In genomic region chr11:35141538-35141937, GRCh38 we compare ENCODE assay signal across 8 cellular contexts. TPM values are rescaled to one million over a fixed set of nuclear protein-coding genes. Genes with fewer than 3 reads are reported as not detected.
DNase-seq lines count a peak whose midpoint lies in the region; ATAC-seq and TF ChIP-seq lines count a peak whose summit lies in the region.

No MANE protein-coding gene starts in this region.

- CTCF ChIA-PET in CD4-positive, alpha-beta T cell (lab: Charles Lee), result interaction anchor here (1.1 to 3.6 kb wide), 6 partner anchors 15 to 101 kb away, joined by 3 to 13 read pairs (median 7); no protein-coding TSS in a partner anchor
- CTCF ChIA-PET in RWPE1 (lab: Yijun Ruan, JAX), result interaction anchor here (1.6 kb wide), 1 partner anchor 142 kb away, joined by 5 read pairs; no protein-coding TSS in a partner anchor

- peaks cover 74 to 76% of the 10 kb centered on the region in 2 donors for H3K4me1 ChIP-seq in duodenal mucosa (ENCODE audit: control insufficient read depth in 1 of 2, insufficient read depth in 2 of 2, low read length in 2 of 2)

- no peak for TF ChIP-seq CTCF in CD4-positive, alpha-beta T cell (IDR thresholded peaks at IDR 0.05)
- no peak for TF ChIP-seq CTCF in RWPE1 (conservative IDR thresholded peaks at IDR 0.05; ENCODE audit: low read depth)
- TF ChIP-seq CTCF in osteocyte (IDR thresholded peaks at IDR 0.05), result no peak

- H3K27ac Mint-ChIP-seq in CD4-positive, alpha-beta T cell, result peak overlapping the region; percentile 96
- peak overlapping the region; percentile 98 for H3K27ac Mint-ChIP-seq in osteocyte (ENCODE audit: unreplicated experiment)

- peak in 3 of 10 experiments; percentile 26 to 53 (median 28) for DNase-seq in CD4-positive, alpha-beta T cell
- DNase-seq in RWPE1 (ENCODE audit: low spot score) (no peak), osteocyte (ENCODE audit: extremely low spot score, unreplicated experiment) (no peak), dermis blood vessel endothelial cell (no peak)

- ATAC-seq in CD4-positive, alpha-beta T cell (ENCODE audit: poor library complexity), result no peak
- ATAC-seq in GM21619 (IDR thresholded peaks at IDR 0.05; ENCODE audit: unreplicated experiment) (no peak), GM21526 (IDR thresholded peaks at IDR 0.05; ENCODE audit: low FRiP score, unreplicated experiment) (no peak), GM18505 (IDR thresholded peaks at IDR 0.05; ENCODE audit: unreplicated experiment) (no peak)

- H3K4me3 ChIP-seq in duodenal mucosa (ENCODE audit: low read depth in 1 of 2, low read length in 2 of 2), result peak overlapping the region; percentile 90 to 94

- peaks cover 86% of the 10 kb centered on the region for H3K36me3 Mint-ChIP-seq in CD4-positive, alpha-beta T cell (ENCODE audit: low read depth)
- H3K36me3 Mint-ChIP-seq in osteocyte (ENCODE audit: unreplicated experiment), result peaks cover 2% of the 10 kb centered on the region

- H3K27me3 Mint-ChIP-seq in CD4-positive, alpha-beta T cell, result no peaks in the 10 kb centered on the region
- H3K27me3 Mint-ChIP-seq in osteocyte (ENCODE audit: unreplicated experiment), result no peaks in the 10 kb centered on the region

- no peaks in the 10 kb centered on the region for H3K36me3 ChIP-seq in duodenal mucosa (ENCODE audit: control insufficient read depth in 1 of 2, insufficient read depth in 2 of 2, low read length in 2 of 2)

- no peaks in the 10 kb centered on the region for H3K27me3 ChIP-seq in CD4-positive, alpha-beta T cell (ENCODE audit: control insufficient read depth, insufficient read depth, low read length)
- no peaks in the 10 kb centered on the region for H3K27me3 ChIP-seq in duodenal mucosa (ENCODE audit: control insufficient read depth in 1 of 2, insufficient read depth in 2 of 2, low read length in 2 of 2)

- POLR2A ChIA-PET in CD4-positive, alpha-beta T cell (lab: Charles Lee), result interaction anchor here (0.6 to 9.5 kb wide), 11 partner anchors 8 to 97 kb away, joined by 3 to 317 read pairs (median 26); no protein-coding TSS in a partner anchor
- POLR2A ChIA-PET in RWPE1 (lab: Yijun Ruan, JAX; ENCODE audit: low non-redundant PET), result interaction anchor here (1.2 kb wide), 1 partner anchor 25 kb away, joined by 3 read pairs; no protein-coding TSS in a partner anchor

- no peak for TF ChIP-seq POLR2A in GM18505 (IDR thresholded peaks at IDR 0.05; ENCODE audit: borderline replicate concordance, extremely low read depth, insufficient read depth, insufficient read length)

- H3K4me1 Mint-ChIP-seq in CD4-positive, alpha-beta T cell (ENCODE audit: low read depth), result peaks cover 73% of the 10 kb centered on the region
- peaks cover 70% of the 10 kb centered on the region for H3K4me1 Mint-ChIP-seq in osteocyte (ENCODE audit: unreplicated experiment)

- intact Hi-C loops in CD4-positive, alpha-beta T cell (cut with DNase I, micrococcal nuclease), result loop anchor here (1.0 to 10.0 kb wide), 5 partner anchors 36 to 243 kb away; no protein-coding TSS in a partner anchor

- H3K9ac ChIP-seq in duodenal mucosa (ENCODE audit: low read depth in 1 of 2, low read length in 2 of 2), result peak overlapping the region; percentile 82 to 88

- peak overlapping the region; percentile 97 for H3K4me3 Mint-ChIP-seq in CD4-positive, alpha-beta T cell
- H3K4me3 Mint-ChIP-seq in osteocyte (ENCODE audit: unreplicated experiment), result peak overlapping the region; percentile 98

- H3K9me3 ChIP-seq in CD4-positive, alpha-beta T cell (ENCODE audit: control insufficient read depth, low read length), result no peaks in the 10 kb centered on the region
- no peaks in the 10 kb centered on the region for H3K9me3 ChIP-seq in duodenal mucosa (ENCODE audit: control insufficient read depth in 1 of 2, low read length in 2 of 2)

- no peaks in the 10 kb centered on the region for H3K9me3 Mint-ChIP-seq in CD4-positive, alpha-beta T cell
- no peaks in the 10 kb centered on the region for H3K9me3 Mint-ChIP-seq in osteocyte (ENCODE audit: unreplicated experiment)

- peak overlapping the region; percentile 97 for H3K27ac ChIP-seq in CD4-positive, alpha-beta T cell (ENCODE audit: low read depth, low read length)
- H3K27ac ChIP-seq in RWPE1 (peak overlapping the region; percentile 96), duodenal mucosa (ENCODE audit: low read depth, low read length) (peak overlapping the region; percentile 0)

RNA-seq across cellular contexts. Expression of gene CD44, which starts 2.6 kb away (rescaled TPM):
- 1,000 to 10,000 TPM; 1,283 to 1,330 TPM for total RNA-seq in CD4-positive, alpha-beta T cell
- 283 and 309 TPM in 2 replicates for total RNA-seq in osteocyte
- 2.6 and 3.4 TPM in 2 replicates for total RNA-seq in dermis blood vessel endothelial cell

Comparison
In these comparisons a context has a peak if more than half of its experiments do, and no peak if none do; other contexts are left out.
1. H3K27ac ChIP-seq: peak in every context shown above with its lines; median percentile 97 in CD4-positive, alpha-beta T cell; 96 in RWPE1; 0 in duodenal mucosa.
2. RNA of gene CD44, which starts 2.6 kb away (total RNA-seq): 1,283 to 1,330 TPM in CD4-positive, alpha-beta T cell and 283 to 309 TPM in osteocyte; 2.6 to 3.4 TPM in dermis blood vessel endothelial cell; every median in the first group is over 10 times any median in the second.